In genomic region chr6:139373154-139373927, GRCh38 we compare ENCODE assay signal across 1 cellular context.
TF ChIP-seq lines count a peak whose summit lies in the region.

No MANE protein-coding gene starts in this region.

TF ChIP-seq in HepG2, 621 proteins besides CTCF, POLR2A, EP300 and RAD21 (continued from another document and continues in another):
- TF ChIP-seq ZNF772 (CRISPR knock-in tag; IDR thresholded peaks at IDR 0.05) (peak; percentile 64; the same call in 1 of the 2 replicates), CBX5 (CRISPR knock-in tag; IDR thresholded peaks at IDR 0.05; ENCODE audit: borderline replicate concordance) (peak; percentile 29; the same call in 1 of the 2 replicates), ZHX1 (CRISPR knock-in tag; IDR thresholded peaks at IDR 0.05; ENCODE audit: low read depth) (no peak), SRSF1 (optimal IDR thresholded peaks at IDR 0.05; ENCODE audit: low read depth, low read length) (peak; percentile 40), PRMT3 (CRISPR knock-in tag; IDR thresholded peaks at IDR 0.05; ENCODE audit: borderline replicate concordance, low read depth) (no peak), ZNF761 (CRISPR knock-in tag; conservative IDR thresholded peaks at IDR 0.05) (0 out of 2 replicates have a peak, but pooled peaks have one; percentile 40), PAXIP1 (CRISPR knock-in tag; conservative IDR thresholded peaks at IDR 0.05) (no peak), ZNF564 (CRISPR knock-in tag; IDR thresholded peaks at IDR 0.05) (0 out of 2 replicates have a peak, but pooled peaks have one; percentile 39), ARNT2 (CRISPR knock-in tag; IDR thresholded peaks at IDR 0.05; ENCODE audit: low read depth) (0 out of 2 replicates have a peak, but pooled peaks have one; percentile 22), GTF2F1 (IDR thresholded peaks at IDR 0.05; ENCODE audit: low read length) (no peak), ZNF441 (CRISPR knock-in tag; IDR thresholded peaks at IDR 0.05; ENCODE audit: borderline replicate concordance) (peak; percentile 65; the same call in 1 of the 2 replicates), REST (IDR thresholded peaks at IDR 0.05; ENCODE audit: borderline replicate concordance in 1 of 2, low read depth in 1 of 2, low read length in 2 of 2) (no peak), POLR2AphosphoS2 (IDR thresholded peaks at IDR 0.05; ENCODE audit: low read depth, low read length) (no peak), ZNF563 (CRISPR knock-in tag; IDR thresholded peaks at IDR 0.05) (peak; percentile 57; the same call in 1 of the 2 replicates), ZNF574 (CRISPR knock-in tag; IDR thresholded peaks at IDR 0.05) (peak; percentile 48; the same call in 1 of the 2 replicates), MTF1 (CRISPR knock-in tag; IDR thresholded peaks at IDR 0.05) (0 out of 2 replicates have a peak, but pooled peaks have one; percentile 5), KMT2A (CRISPR knock-in tag; IDR thresholded peaks at IDR 0.05) (peak; percentile 83), THAP11 (CRISPR knock-in tag; IDR thresholded peaks at IDR 0.05) (0 out of 2 replicates have a peak, but pooled peaks have one; percentile 10), ZNF503 (CRISPR knock-in tag; IDR thresholded peaks at IDR 0.05) (no peak), THAP7 (CRISPR knock-in tag; IDR thresholded peaks at IDR 0.05) (peak; percentile 76; the same call in 1 of the 2 replicates), JUND (CRISPR knock-in tag; IDR thresholded peaks at IDR 0.05) (0 out of 2 replicates have a peak, but pooled peaks have one; percentile 19), REL (CRISPR knock-in tag; conservative IDR thresholded peaks at IDR 0.05) (0 out of 2 replicates have a peak, but pooled peaks have one; percentile 38), SMAD1 (CRISPR knock-in tag; IDR thresholded peaks at IDR 0.05; ENCODE audit: borderline replicate concordance, low read depth) (no peak), ZSCAN20 (CRISPR knock-in tag; IDR thresholded peaks at IDR 0.05; ENCODE audit: borderline replicate concordance) (0 out of 2 replicates have a peak, but pooled peaks have one; percentile 34), DBP (CRISPR knock-in tag; IDR thresholded peaks at IDR 0.05; ENCODE audit: not compliant biosample characterization) (peak; percentile 74), CREB3 (CRISPR knock-in tag; IDR thresholded peaks at IDR 0.05) (peak; percentile 69; the same call in 1 of the 2 replicates), ZNF546 (CRISPR knock-in tag; conservative IDR thresholded peaks at IDR 0.05) (peak; percentile 62; the same call in 1 of the 2 replicates), SALL1 (CRISPR knock-in tag; IDR thresholded peaks at IDR 0.05) (peak; percentile 51), KLF9 (CRISPR knock-in tag; IDR thresholded peaks at IDR 0.05; ENCODE audit: low read depth) (peak; percentile 31; the same call in 1 of the 2 replicates), ZFP41 (CRISPR knock-in tag; IDR thresholded peaks at IDR 0.05; ENCODE audit: borderline replicate concordance) (no peak), CEBPZ (IDR thresholded peaks at IDR 0.05; ENCODE audit: low read length) (no peak), BRCA1 (CRISPR knock-in tag; IDR thresholded peaks at IDR 0.05) (peak; percentile 90; the same call in 1 of the 2 replicates), HOXA5 (CRISPR knock-in tag; IDR thresholded peaks at IDR 0.05) (0 out of 2 replicates have a peak, but pooled peaks have one; percentile 49), NFIB (CRISPR knock-in tag; IDR thresholded peaks at IDR 0.05; ENCODE audit: borderline replicate concordance) (no peak)
